Comparison of ENCODE assay signal across 11 cellular contexts in the genomic region with DNA sequence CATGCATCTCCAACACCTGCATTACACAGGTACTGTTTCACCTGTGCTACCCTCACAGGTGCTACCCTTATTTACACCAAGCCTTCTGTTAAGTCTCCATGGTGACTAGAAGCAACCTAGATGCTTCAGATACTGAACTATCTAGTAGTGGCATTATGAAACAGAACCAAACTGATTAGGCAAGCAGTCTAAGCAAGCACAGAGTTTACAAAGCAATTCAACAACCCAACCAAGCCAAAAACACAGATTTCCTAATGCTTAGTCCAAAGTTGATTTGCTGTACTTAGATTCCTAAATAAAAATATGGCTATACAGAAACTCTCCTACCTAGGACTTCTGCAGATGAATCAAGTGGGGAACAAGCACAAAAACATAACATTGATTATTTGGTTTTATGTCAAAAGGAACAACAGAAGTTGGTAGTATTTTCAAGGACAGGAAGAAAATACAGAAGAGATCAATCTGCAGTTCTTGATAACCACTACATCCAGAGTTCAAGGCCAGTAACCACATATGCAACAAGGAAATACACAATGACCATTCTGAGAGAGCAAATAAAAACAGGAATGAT. TPM values are rescaled to one million over a fixed set of nuclear protein-coding genes. Genes with fewer than 3 reads are reported as not detected.
DNase-seq lines count a peak whose midpoint lies in the region; ATAC-seq and TF ChIP-seq lines count a peak whose summit lies in the region.
"Had no signal": no experiment of that assay in that cellular context is flagged by ENCODE, and none has a peak within 500 bp of the region (broad histone marks: within the 10 kb centered on the region; RNA-seq: fewer than 3 reads in every experiment).

No MANE protein-coding gene starts in this region.

- no peaks in the 10 kb centered on the region for H3K36me3 ChIP-seq in mucosa of descending colon (ENCODE audit: low read depth)
- H3K36me3 ChIP-seq: brain microvascular endothelial cell had no signal

- intact Hi-C loops in mucosa of descending colon (cut with DNase I, micrococcal nuclease) = no loop called here

- DNase-seq in activated CD4-positive, alpha-beta T cell treated with anti-CD3 and anti-CD28 coated beads, Interleukin-2, amount 10 ng/mL, durations not matched to agents 7 days and 5 days = no peak
- no peak for DNase-seq in activated CD4-positive, alpha-beta T cell treated with anti-CD3 and anti-CD28 coated beads for 1 hour
- DNase-seq in T-helper 17 cell (no peak), fibroblast of gingiva (ENCODE audit: low read depth) (peak; percentile 49), mucosa of descending colon (no peak), AG20443 (ENCODE audit: low spot score) (no peak)
- DNase-seq in effector CD4-positive, alpha-beta T cell = no peak
- DNase-seq: brain microvascular endothelial cell, NCI-H1694 treated with DMSO at 0.1 percent for 48 hours had no signal

- no peak for TF ChIP-seq CTCF in mucosa of descending colon (IDR thresholded peaks at IDR 0.05)

- no peak overlapping the region for H3K4me3 ChIP-seq in mucosa of descending colon
- H3K4me3 ChIP-seq: skin epidermis had no signal

- H3K9me3 ChIP-seq in T-helper 17 cell (ENCODE audit: control insufficient read depth, low read length, poor library complexity, severe bottlenecking) (no peaks in the 10 kb centered on the region), mucosa of descending colon (no peaks in the 10 kb centered on the region)

- peak overlapping the region; percentile 97 for H3K27ac Mint-ChIP-seq in activated CD4-positive, alpha-beta T cell treated with anti-CD3 and anti-CD28 coated beads, Interleukin-2, amount 10 ng/mL, durations not matched to agents 7 days and 5 days
- peak overlapping the region; percentile 81 for H3K27ac Mint-ChIP-seq in T-helper 17 cell
- H3K27ac Mint-ChIP-seq in stimulated activated memory B cell treated with anti-CD40 and anti-IgM and Interleukin-4, amounts not matched to agents 10 μg/mL and 1 μg/mL and 100 μg/mL, for 72 hours = peak overlapping the region; percentile 6

- CTCF ChIA-PET in activated CD4-positive, alpha-beta T cell treated with anti-CD3 and anti-CD28 coated beads, Interleukin-2, amount 10 ng/mL, durations not matched to agents 7 days and 5 days (lab: Charles Lee) = no interaction called here

- ATAC-seq in T-helper 17 cell (no peak), mucosa of descending colon (no peak)
- ATAC-seq in stimulated activated memory B cell treated with anti-CD40 and anti-IgM and Interleukin-4, amounts not matched to agents 10 μg/mL and 1 μg/mL and 100 μg/mL, for 72 hours = no peak

- H3K9me3 Mint-ChIP-seq in activated CD4-positive, alpha-beta T cell treated with anti-CD3 and anti-CD28 coated beads, Interleukin-2, amount 10 ng/mL, durations not matched to agents 7 days and 5 days = no peaks in the 10 kb centered on the region
- no peaks in the 10 kb centered on the region for H3K9me3 Mint-ChIP-seq in stimulated activated memory B cell treated with anti-CD40 and anti-IgM and Interleukin-4, amounts not matched to agents 10 μg/mL and 1 μg/mL and 100 μg/mL, for 72 hours

- H3K27me3 Mint-ChIP-seq in activated CD4-positive, alpha-beta T cell treated with anti-CD3 and anti-CD28 coated beads, Interleukin-2, amount 10 ng/mL, durations not matched to agents 7 days and 5 days = no peaks in the 10 kb centered on the region
- H3K27me3 Mint-ChIP-seq in T-helper 17 cell = no peaks in the 10 kb centered on the region
- H3K27me3 Mint-ChIP-seq in stimulated activated memory B cell treated with anti-CD40 and anti-IgM and Interleukin-4, amounts not matched to agents 10 μg/mL and 1 μg/mL and 100 μg/mL, for 72 hours = no peaks in the 10 kb centered on the region

- H3K4me1 ChIP-seq in mucosa of descending colon (ENCODE audit: low read depth) = peaks cover 31% of the 10 kb centered on the region

- POLR2A ChIA-PET in activated CD4-positive, alpha-beta T cell treated with anti-CD3 and anti-CD28 coated beads, Interleukin-2, amount 10 ng/mL, durations not matched to agents 7 days and 5 days (lab: Charles Lee) = no interaction called here

- H3K4me1 Mint-ChIP-seq in activated CD4-positive, alpha-beta T cell treated with anti-CD3 and anti-CD28 coated beads, Interleukin-2, amount 10 ng/mL, durations not matched to agents 7 days and 5 days = peaks cover 62% of the 10 kb centered on the region
- H3K4me1 Mint-ChIP-seq in T-helper 17 cell = peaks cover 35% of the 10 kb centered on the region
- peaks cover 33% of the 10 kb centered on the region for H3K4me1 Mint-ChIP-seq in stimulated activated memory B cell treated with anti-CD40 and anti-IgM and Interleukin-4, amounts not matched to agents 10 μg/mL and 1 μg/mL and 100 μg/mL, for 72 hours

- peaks cover 40% of the 10 kb centered on the region for H3K36me3 Mint-ChIP-seq in activated CD4-positive, alpha-beta T cell treated with anti-CD3 and anti-CD28 coated beads, Interleukin-2, amount 10 ng/mL, durations not matched to agents 7 days and 5 days (ENCODE audit: low read depth)
- no peaks in the 10 kb centered on the region for H3K36me3 Mint-ChIP-seq in T-helper 17 cell (ENCODE audit: low read depth)
- no peaks in the 10 kb centered on the region for H3K36me3 Mint-ChIP-seq in stimulated activated memory B cell treated with anti-CD40 and anti-IgM and Interleukin-4, amounts not matched to agents 10 μg/mL and 1 μg/mL and 100 μg/mL, for 72 hours

- H3K4me3 Mint-ChIP-seq in activated CD4-positive, alpha-beta T cell treated with anti-CD3 and anti-CD28 coated beads, Interleukin-2, amount 10 ng/mL, durations not matched to agents 7 days and 5 days = peak overlapping the region; percentile 86
- peak overlapping the region; percentile 85 for H3K4me3 Mint-ChIP-seq in T-helper 17 cell
- no peak overlapping the region for H3K4me3 Mint-ChIP-seq in stimulated activated memory B cell treated with anti-CD40 and anti-IgM and Interleukin-4, amounts not matched to agents 10 μg/mL and 1 μg/mL and 100 μg/mL, for 72 hours

RNA-seq across cellular contexts. Expression of gene TAPT1, which starts 3.2 kb away (rescaled TPM):
- 10 to 100 TPM; 49.6 to 58.2 TPM for total RNA-seq in activated CD4-positive, alpha-beta T cell treated with anti-CD3 and anti-CD28 coated beads, Interleukin-2, amount 10 ng/mL, durations not matched to agents 7 days and 5 days
- total RNA-seq in T-helper 17 cell (10 to 100 TPM; 71.3 to 83.6 TPM), mucosa of descending colon (10 to 100 TPM; 38.2 to 62.6 (median 38.8) TPM)

Comparison
In these comparisons a context has a peak if more than half of its experiments do, and no peak if none do; other contexts are left out.
1. H3K27ac Mint-ChIP-seq: peak in every context shown above with its lines; median percentile 97 in activated CD4-positive, alpha-beta T cell treated with anti-CD3 and anti-CD28 coated beads, Interleukin-2, amount 10 ng/mL, durations not matched to agents 7 days and 5 days; 81 in T-helper 17 cell; 6 in stimulated activated memory B cell treated with anti-CD40 and anti-IgM and Interleukin-4, amounts not matched to agents 10 μg/mL and 1 μg/mL and 100 μg/mL, for 72 hours.